In genomic region chr6:21680611-21681010, GRCh38 we compare ENCODE assay signal across 15 cellular contexts.
"Had no signal": no experiment of that assay in that cellular context is flagged by ENCODE, and none has a peak within 500 bp of the region (broad histone marks: within the 10 kb centered on the region; RNA-seq: fewer than 3 reads in every experiment).

No MANE protein-coding gene starts in this region.

- ATAC-seq: left colon; naive thymus-derived CD4-positive, alpha-beta T cell; sciatic nerve; stimulated activated naive B cell treated with anti-CD40 and anti-IgM and Interleukin-4, amounts not matched to agents 10 μg/mL and 1 μg/mL and 100 μg/mL, for 72 hours; stimulated activated naive CD8-positive, alpha-beta T cell treated with anti-CD3 and anti-CD28 coated beads, Interleukin-15, amount 100 ng/mL, for 72 hours had no signal

- H3K9me3 ChIP-seq: esophagus squamous epithelium, gastroesophageal sphincter, neutrophil had no signal

- H3K4me2 ChIP-seq: hepatocyte had no signal

- H3K4me1 Mint-ChIP-seq: stimulated activated naive B cell treated with anti-CD40 and anti-IgM and Interleukin-4, amounts not matched to agents 10 μg/mL and 1 μg/mL and 100 μg/mL, for 72 hours; stimulated activated naive CD8-positive, alpha-beta T cell treated with anti-CD3 and anti-CD28 coated beads, Interleukin-15, amount 100 ng/mL, for 72 hours had no signal

- H3K27ac Mint-ChIP-seq: naive thymus-derived CD4-positive, alpha-beta T cell; stimulated activated naive B cell treated with anti-CD40 and anti-IgM and Interleukin-4, amounts not matched to agents 10 μg/mL and 1 μg/mL and 100 μg/mL, for 72 hours; stimulated activated naive CD8-positive, alpha-beta T cell treated with anti-CD3 and anti-CD28 coated beads, Interleukin-15, amount 100 ng/mL, for 72 hours; type B pancreatic cell had no signal

- H3K4me3 ChIP-seq: esophagus squamous epithelium, gastroesophageal sphincter, hepatocyte had no signal

- H3K9me3 Mint-ChIP-seq: stimulated activated naive B cell treated with anti-CD40 and anti-IgM and Interleukin-4, amounts not matched to agents 10 μg/mL and 1 μg/mL and 100 μg/mL, for 72 hours; stimulated activated naive CD8-positive, alpha-beta T cell treated with anti-CD3 and anti-CD28 coated beads, Interleukin-15, amount 100 ng/mL, for 72 hours; type B pancreatic cell had no signal

- H2AFZ ChIP-seq: hepatocyte had no signal

- H3K27me3 ChIP-seq: esophagus squamous epithelium, gastroesophageal sphincter, hepatocyte, neutrophil had no signal

- DNase-seq: effector memory CD4-positive, alpha-beta T cell; esophagus squamous epithelium; head of caudate nucleus; kidney; left colon; naive thymus-derived CD4-positive, alpha-beta T cell; stimulated activated CD4-positive, alpha-beta T cell treated with anti-CD3 and anti-CD28 coated beads, Interleukin-2, amount 100 ng/mL, for 24 hours; stimulated activated CD4-positive, alpha-beta T cell treated with anti-CD3 and anti-CD28 coated beads, Interleukin-4, amount 100 ng/mL, for 4 hours; stimulated activated naive B cell treated with anti-CD40 and anti-IgM and Interleukin-4, amounts not matched to agents 10 μg/mL and 1 μg/mL and 100 μg/mL, for 72 hours; stimulated activated naive CD8-positive, alpha-beta T cell treated with anti-CD3 and anti-CD28 coated beads, Interleukin-15, amount 100 ng/mL, for 72 hours had no signal

- H3K36me3 ChIP-seq: esophagus squamous epithelium, neutrophil had no signal

- H3K4me3 Mint-ChIP-seq: naive thymus-derived CD4-positive, alpha-beta T cell; stimulated activated naive B cell treated with anti-CD40 and anti-IgM and Interleukin-4, amounts not matched to agents 10 μg/mL and 1 μg/mL and 100 μg/mL, for 72 hours; stimulated activated naive CD8-positive, alpha-beta T cell treated with anti-CD3 and anti-CD28 coated beads, Interleukin-15, amount 100 ng/mL, for 72 hours; type B pancreatic cell had no signal

- H3K27ac ChIP-seq: hepatocyte, neutrophil had no signal

- H3K27me3 Mint-ChIP-seq: stimulated activated naive B cell treated with anti-CD40 and anti-IgM and Interleukin-4, amounts not matched to agents 10 μg/mL and 1 μg/mL and 100 μg/mL, for 72 hours; stimulated activated naive CD8-positive, alpha-beta T cell treated with anti-CD3 and anti-CD28 coated beads, Interleukin-15, amount 100 ng/mL, for 72 hours; type B pancreatic cell had no signal

- H3K36me3 Mint-ChIP-seq: naive thymus-derived CD4-positive, alpha-beta T cell; stimulated activated naive B cell treated with anti-CD40 and anti-IgM and Interleukin-4, amounts not matched to agents 10 μg/mL and 1 μg/mL and 100 μg/mL, for 72 hours had no signal
